8 cellular contexts compared by ENCODE assay signal in genomic region chr20:62352402-62353288, GRCh38. TPM values are rescaled to one million over a fixed set of nuclear protein-coding genes. Genes with fewer than 3 reads are reported as not detected.
A peak's percentile ranks its signal among the peaks of the same experiment; 100 is the strongest.
DNase-seq lines count a peak whose midpoint lies in the region; ATAC-seq and TF ChIP-seq lines count a peak whose summit lies in the region.

No MANE protein-coding gene starts in this region.

- 66% methylated on average over 43 of the region's 43 CpGs for WGBS in right cardiac atrium

- H3K9me3 ChIP-seq in right cardiac atrium (ENCODE audit: control insufficient read depth, low read length), result no peaks in the 10 kb centered on the region

- no peaks in the 10 kb centered on the region for H3K4me1 Mint-ChIP-seq in activated T-cell treated with anti-CD3 and anti-CD28 coated beads, Interleukin-2, amount 50 U/mL, for 72 hours (ENCODE audit: low read depth)

- DNase-seq in right cardiac atrium (peak; percentile 87 to 94 (median 92)), T-helper 2 cell (no peak), sciatic nerve (ENCODE audit: low spot score) (no peak), NCI-H128 (lab: John Stamatoyannopoulos, UW; ENCODE audit: unreplicated experiment) (no peak)
- DNase-seq in activated T-cell treated with anti-CD3 and anti-CD28 coated beads, Interleukin-2, amount 50 U/mL, for 72 hours, result no peak

- H3K27ac Mint-ChIP-seq in activated T-cell treated with anti-CD3 and anti-CD28 coated beads, Interleukin-2, amount 50 U/mL, for 72 hours, result no peak overlapping the region

- intact Hi-C loops in right cardiac atrium (cut with DNase I), result no loop called here
- intact Hi-C loops in sciatic nerve (cut with DNase I), result no loop called here

- no peaks in the 10 kb centered on the region for H3K27me3 ChIP-seq in right cardiac atrium (ENCODE audit: control insufficient read depth, insufficient read depth)

- peaks cover 8% of the 10 kb centered on the region for H3K4me1 ChIP-seq in right cardiac atrium (ENCODE audit: control insufficient read depth, insufficient read depth, low read length)

- H3K9me3 Mint-ChIP-seq in activated T-cell treated with anti-CD3 and anti-CD28 coated beads, Interleukin-2, amount 50 U/mL, for 72 hours, result peaks cover 4 to 7% of the 10 kb centered on the region in 2 donors

- peak overlapping the region; percentile 30 for H3K27ac ChIP-seq in angular gyrus (ENCODE audit: low read depth, low read length)
- peak overlapping the region; percentile 52 for H3K27ac ChIP-seq in right cardiac atrium (ENCODE audit: low read length)
- peak overlapping the region in 11 of 21 experiments; percentile 5 to 79 (median 54) for H3K27ac ChIP-seq in skin epidermis

- peak; percentile 59 for TF ChIP-seq RAD21 in Ishikawa (IDR thresholded peaks at IDR 0.05; ENCODE audit: low read depth)

- no peak overlapping the region for H3K4me3 ChIP-seq in right cardiac atrium (ENCODE audit: low read length)
- no peak overlapping the region for H3K4me3 ChIP-seq in skin epidermis

- no peaks in the 10 kb centered on the region for H3K27me3 Mint-ChIP-seq in activated T-cell treated with anti-CD3 and anti-CD28 coated beads, Interleukin-2, amount 50 U/mL, for 72 hours (ENCODE audit: low read depth)

- no peak overlapping the region for H3K4me3 Mint-ChIP-seq in activated T-cell treated with anti-CD3 and anti-CD28 coated beads, Interleukin-2, amount 50 U/mL, for 72 hours

- ATAC-seq in right cardiac atrium (peak; percentile 37 to 56), sciatic nerve (no peak)
- no peak for ATAC-seq in activated T-cell treated with anti-CD3 and anti-CD28 coated beads, Interleukin-2, amount 50 U/mL, for 72 hours (replicated peaks in 1 of 2)

- peaks cover 5 to 6% of the 10 kb centered on the region in 2 donors for H3K36me3 Mint-ChIP-seq in activated T-cell treated with anti-CD3 and anti-CD28 coated beads, Interleukin-2, amount 50 U/mL, for 72 hours (ENCODE audit: insufficient read depth in 2 of 2)

- peak; percentile 94 for TF ChIP-seq EP300 in Ishikawa (IDR thresholded peaks at IDR 0.05; ENCODE audit: borderline replicate concordance)

TF ChIP-seq in Ishikawa, 13 proteins besides CTCF, POLR2A, EP300 and RAD21:
- peak; percentile 80 for TF ChIP-seq FOXM1 (IDR thresholded peaks at IDR 0.05; ENCODE audit: borderline replicate concordance, low read depth)
- no peak for TF ChIP-seq CREB1 (IDR thresholded peaks at IDR 0.05; ENCODE audit: low read depth)
- TF ChIP-seq ZBTB7A (IDR thresholded peaks at IDR 0.05; ENCODE audit: low read depth), result peak; percentile 66; the same call in 1 of the 2 replicates
- TF ChIP-seq USF1 (IDR thresholded peaks at IDR 0.05), result peak; percentile 98
- no peak for TF ChIP-seq EGR1 (IDR thresholded peaks at IDR 0.05)
- TF ChIP-seq TAF1 (IDR thresholded peaks at IDR 0.05; ENCODE audit: low read depth), result no peak
- peak; percentile 77 for TF ChIP-seq TEAD4 (IDR thresholded peaks at IDR 0.05)
- no peak for TF ChIP-seq CEBPB (IDR thresholded peaks at IDR 0.05)
- peak; percentile 91 for TF ChIP-seq MAX (IDR thresholded peaks at IDR 0.05)
- peak; percentile 98 for TF ChIP-seq TCF12 (IDR thresholded peaks at IDR 0.05; ENCODE audit: low read depth)
- TF ChIP-seq YY1 (IDR thresholded peaks at IDR 0.05; ENCODE audit: low read depth), result 0 out of 2 replicates have a peak, but pooled peaks have one; percentile 36
- TF ChIP-seq, protein P1, sequence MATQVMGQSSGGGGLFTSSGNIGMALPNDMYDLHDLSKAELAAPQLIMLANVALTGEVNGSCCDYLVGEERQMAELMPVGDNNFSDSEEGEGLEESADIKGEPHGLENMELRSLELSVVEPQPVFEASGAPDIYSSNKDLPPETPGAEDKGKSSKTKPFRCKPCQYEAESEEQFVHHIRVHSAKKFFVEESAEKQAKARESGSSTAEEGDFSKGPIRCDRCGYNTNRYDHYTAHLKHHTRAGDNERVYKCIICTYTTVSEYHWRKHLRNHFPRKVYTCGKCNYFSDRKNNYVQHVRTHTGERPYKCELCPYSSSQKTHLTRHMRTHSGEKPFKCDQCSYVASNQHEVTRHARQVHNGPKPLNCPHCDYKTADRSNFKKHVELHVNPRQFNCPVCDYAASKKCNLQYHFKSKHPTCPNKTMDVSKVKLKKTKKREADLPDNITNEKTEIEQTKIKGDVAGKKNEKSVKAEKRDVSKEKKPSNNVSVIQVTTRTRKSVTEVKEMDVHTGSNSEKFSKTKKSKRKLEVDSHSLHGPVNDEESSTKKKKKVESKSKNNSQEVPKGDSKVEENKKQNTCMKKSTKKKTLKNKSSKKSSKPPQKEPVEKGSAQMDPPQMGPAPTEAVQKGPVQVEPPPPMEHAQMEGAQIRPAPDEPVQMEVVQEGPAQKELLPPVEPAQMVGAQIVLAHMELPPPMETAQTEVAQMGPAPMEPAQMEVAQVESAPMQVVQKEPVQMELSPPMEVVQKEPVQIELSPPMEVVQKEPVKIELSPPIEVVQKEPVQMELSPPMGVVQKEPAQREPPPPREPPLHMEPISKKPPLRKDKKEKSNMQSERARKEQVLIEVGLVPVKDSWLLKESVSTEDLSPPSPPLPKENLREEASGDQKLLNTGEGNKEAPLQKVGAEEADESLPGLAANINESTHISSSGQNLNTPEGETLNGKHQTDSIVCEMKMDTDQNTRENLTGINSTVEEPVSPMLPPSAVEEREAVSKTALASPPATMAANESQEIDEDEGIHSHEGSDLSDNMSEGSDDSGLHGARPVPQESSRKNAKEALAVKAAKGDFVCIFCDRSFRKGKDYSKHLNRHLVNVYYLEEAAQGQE (IDR thresholded peaks at IDR 0.05; ENCODE audit: low read depth), result no peak
- TF ChIP-seq NFIC (IDR thresholded peaks at IDR 0.05), result peak; percentile 98
TF ChIP-seq in Ishikawa: peak in this region for 8.

RNA-seq across cellular contexts. Expression of gene LAMA5, which starts 14.5 kb away (rescaled TPM):
- total RNA-seq in right cardiac atrium, result 10 to 100 TPM; 77.4 to 97.9 (median 86.8) TPM
- polyA plus RNA-seq in right cardiac atrium, result 93.7 TPM
- total RNA-seq in sciatic nerve, result 232 TPM
- under 1 TPM; 0.86 to 0.99 TPM for total RNA-seq in activated T-cell treated with anti-CD3 and anti-CD28 coated beads, Interleukin-2, amount 50 U/mL, for 72 hours

RNA-seq across cellular contexts. Expression of gene RPS21, which starts 34.3 kb away (rescaled TPM):
- total RNA-seq in right cardiac atrium, result 100 to 1,000 TPM; 703 to 815 (median 736) TPM
- polyA plus RNA-seq in right cardiac atrium, result 2,060 TPM
- 986 TPM for total RNA-seq in sciatic nerve
- 1,000 to 10,000 TPM; 2,573 to 2,599 TPM for total RNA-seq in activated T-cell treated with anti-CD3 and anti-CD28 coated beads, Interleukin-2, amount 50 U/mL, for 72 hours

RNA-seq across cellular contexts. Expression of gene ADRM1, which starts 49.8 kb away (rescaled TPM):
- total RNA-seq in right cardiac atrium (10 to 100 TPM; 65.0 to 80.9 (median 73.4) TPM), sciatic nerve (47.5 TPM)
- 87.5 TPM for polyA plus RNA-seq in right cardiac atrium
- total RNA-seq in activated T-cell treated with anti-CD3 and anti-CD28 coated beads, Interleukin-2, amount 50 U/mL, for 72 hours, result 100 to 1,000 TPM in 1 of 2 donors, 10 to 100 TPM in 1; 95.4 to 114 TPM

RNA-seq across cellular contexts. Expression of gene CABLES2, which starts 54.4 kb away (rescaled TPM):
- 10 to 100 TPM; 12.3 to 29.4 (median 16.3) TPM for total RNA-seq in right cardiac atrium
- polyA plus RNA-seq in right cardiac atrium, result 10.9 TPM
- total RNA-seq in sciatic nerve, result 4.5 TPM
- total RNA-seq in activated T-cell treated with anti-CD3 and anti-CD28 coated beads, Interleukin-2, amount 50 U/mL, for 72 hours, result 1 to 10 TPM; 7.1 to 8.3 TPM

Comparison
In these comparisons a context has a peak if more than half of its experiments do, and no peak if none do; other contexts are left out.
1. ATAC-seq: peak in right cardiac atrium (2 of 2); none in sciatic nerve (single experiment) and activated T-cell treated with anti-CD3 and anti-CD28 coated beads, Interleukin-2, amount 50 U/mL, for 72 hours (0 of 2).
2. DNase-seq: peak in right cardiac atrium (3 of 3); none in T-helper 2 cell (0 of 5), sciatic nerve (single experiment), activated T-cell treated with anti-CD3 and anti-CD28 coated beads, Interleukin-2, amount 50 U/mL, for 72 hours (0 of 2) and NCI-H128 (single experiment).
3. RNA of gene LAMA5, which starts 14.5 kb away (total RNA-seq): 232 TPM in sciatic nerve (single experiment) and 77.4 to 97.9 TPM in right cardiac atrium; 0.86 to 0.99 TPM in activated T-cell treated with anti-CD3 and anti-CD28 coated beads, Interleukin-2, amount 50 U/mL, for 72 hours; every median in the first group is over 10 times any median in the second.
4. Peak in every context shown above with its lines, with median percentiles within 50 percentile points of each other: H3K27ac ChIP-seq.